Comparison of ENCODE assay signal across 9 cellular contexts in genomic region chr5:76256116-76256889, GRCh38.
DNase-seq lines count a peak whose midpoint lies in the region; ATAC-seq and TF ChIP-seq lines count a peak whose summit lies in the region.
"Had no signal": no experiment of that assay in that cellular context is flagged by ENCODE, and none has a peak within 500 bp of the region (broad histone marks: within the 10 kb centered on the region; RNA-seq: fewer than 3 reads in every experiment).

No MANE protein-coding gene starts in this region.

- TF ChIP-seq POLR2A in heart left ventricle (IDR thresholded peaks at IDR 0.05) (no peak), GM18505 (IDR thresholded peaks at IDR 0.05; ENCODE audit: borderline replicate concordance, extremely low read depth, insufficient read depth, insufficient read length) (no peak)

- no TSS peak for BruUV-seq in Caco-2 (replicated peaks; lab: Mats Ljungman, UMichigan)

- H3K27ac ChIP-seq in SK-N-MC (no peak overlapping the region), heart left ventricle (no peak overlapping the region)

- H3K9ac ChIP-seq in SK-N-MC (ENCODE audit: insufficient read length): no peak overlapping the region

- H3K4me3 ChIP-seq in Caco-2 (ENCODE audit: low read depth, low read length) (no peak overlapping the region), LNCaP clone FGC (ENCODE audit: low read depth, low read length) (no peak overlapping the region), SK-N-MC (no peak overlapping the region), heart left ventricle (no peak overlapping the region)

- peaks cover 12% of the 10 kb centered on the region for H3K27me3 Mint-ChIP-seq in Caco-2 (ENCODE audit: insufficient read depth, unreplicated experiment)
- H3K27me3 Mint-ChIP-seq in activated naive CD8-positive, alpha-beta T cell treated with anti-CD3 and anti-CD28 coated beads for 36 hours: peaks cover 16% of the 10 kb centered on the region

- WGBS in heart left ventricle, 4 donors: 20 to 23% (median 23%) methylated on average over 8 of the region's 8 CpGs

- DNase-seq in Caco-2 (peak; percentile 67 to 68), LNCaP clone FGC (ENCODE audit: low read depth) (peak; percentile 68), SK-N-MC (ENCODE audit: low read depth, low spot score) (peak; percentile 70), heart left ventricle (peak in 4 of 5 donors; percentile 48 to 57 (median 51)), renal cortical epithelial cell (ENCODE audit: low read depth) (peak; percentile 62)
- DNase-seq in activated naive CD8-positive, alpha-beta T cell treated with anti-CD3 and anti-CD28 coated beads for 36 hours: peak; percentile 43

- CTCF ChIA-PET in Caco-2 (lab: Charles Lee): interaction anchor here (0.6 to 1.4 kb wide), 5 partner anchors 8 to 521 kb away, joined by 3 to 5 read pairs (median 4); no protein-coding TSS in a partner anchor

- no peaks in the 10 kb centered on the region for H3K4me1 Mint-ChIP-seq in Caco-2 (ENCODE audit: low read depth, unreplicated experiment)
- H3K4me1 Mint-ChIP-seq in activated naive CD8-positive, alpha-beta T cell treated with anti-CD3 and anti-CD28 coated beads for 36 hours: no peaks in the 10 kb centered on the region

- H3K4me3 Mint-ChIP-seq in Caco-2 (ENCODE audit: unreplicated experiment): no peak overlapping the region
- no peak overlapping the region for H3K4me3 Mint-ChIP-seq in activated naive CD8-positive, alpha-beta T cell treated with anti-CD3 and anti-CD28 coated beads for 36 hours
- H3K4me3 Mint-ChIP-seq: activated naive CD4-positive, alpha-beta T cell treated with anti-CD3 and anti-CD28 coated beads, Interleukin-2, amount 50 U/mL, for 24 hours had no signal

- TF ChIP-seq CTCF in Caco-2 (IDR thresholded peaks at IDR 0.05; ENCODE audit: insufficient read depth in 1 of 2, low read depth in 1 of 2, low read length in 1 of 2, severe bottlenecking in 1 of 2, unreplicated experiment in 1 of 2): peak; percentile 71 to 73
- TF ChIP-seq CTCF in LNCaP clone FGC (IDR thresholded peaks at IDR 0.05; ENCODE audit: control insufficient read depth, extremely low read depth, insufficient read depth): peak; percentile 90
- peak; percentile 44 to 70 (median 60) for TF ChIP-seq CTCF in heart left ventricle (IDR thresholded peaks at IDR 0.05)

- POLR2A ChIA-PET in Caco-2 (lab: Charles Lee): no interaction called here

- ATAC-seq in GM21381 (IDR thresholded peaks at IDR 0.05; ENCODE audit: unreplicated experiment) (peak; percentile 85), heart left ventricle (peak; percentile 78 to 95 (median 94)), GM18505 (IDR thresholded peaks at IDR 0.05; ENCODE audit: unreplicated experiment) (no peak)

- H3K27ac Mint-ChIP-seq in Caco-2 (ENCODE audit: unreplicated experiment): no peak overlapping the region
- no peak overlapping the region for H3K27ac Mint-ChIP-seq in activated naive CD8-positive, alpha-beta T cell treated with anti-CD3 and anti-CD28 coated beads for 36 hours
- H3K27ac Mint-ChIP-seq: activated naive CD4-positive, alpha-beta T cell treated with anti-CD3 and anti-CD28 coated beads, Interleukin-2, amount 50 U/mL, for 24 hours had no signal

- H3K9me3 Mint-ChIP-seq in Caco-2 (ENCODE audit: unreplicated experiment): no peaks in the 10 kb centered on the region
- no peaks in the 10 kb centered on the region for H3K9me3 Mint-ChIP-seq in activated naive CD8-positive, alpha-beta T cell treated with anti-CD3 and anti-CD28 coated beads for 36 hours
- H3K9me3 Mint-ChIP-seq: activated naive CD4-positive, alpha-beta T cell treated with anti-CD3 and anti-CD28 coated beads, Interleukin-2, amount 50 U/mL, for 24 hours had no signal

- peaks cover 4% of the 10 kb centered on the region; the same call in 1 of the 2 replicates for H3K4me1 ChIP-seq in Caco-2
- H3K4me1 ChIP-seq in heart left ventricle: peaks cover 0 to 7% (median 3%) of the 10 kb centered on the region in 12 donors

- intact Hi-C loops in Caco-2 (cut with micrococcal nuclease; ENCODE audit: unreplicated experiment) (loop anchor here (1.0 to 10.0 kb wide), 7 partner anchors 82 to 521 kb away; no protein-coding TSS in a partner anchor), heart left ventricle (cut with DNase I) (loop anchor here in 9 of 10 donors (5.0 to 10.0 kb wide), 5 partner anchors 519 to 1332 kb away; partner anchors contain the start of genes ANKRD31 (in 1 of the 9) and GCNT4 (in 1 of the 9))

- H3K9me3 ChIP-seq in Caco-2 (no peaks in the 10 kb centered on the region), SK-N-MC (ENCODE audit: low read depth, low read length) (no peaks in the 10 kb centered on the region), heart left ventricle (no peaks in the 10 kb centered on the region)

- H3K36me3 ChIP-seq in Caco-2 (ENCODE audit: control insufficient read depth, insufficient read depth, low read length): no peaks in the 10 kb centered on the region
- no peaks in the 10 kb centered on the region for H3K36me3 ChIP-seq in SK-N-MC (ENCODE audit: insufficient read depth, low read length)
- no peaks in the 10 kb centered on the region for H3K36me3 ChIP-seq in heart left ventricle

- H3K36me3 Mint-ChIP-seq in Caco-2 (ENCODE audit: insufficient read depth, unreplicated experiment): no peaks in the 10 kb centered on the region
- H3K36me3 Mint-ChIP-seq in activated naive CD8-positive, alpha-beta T cell treated with anti-CD3 and anti-CD28 coated beads for 36 hours: no peaks in the 10 kb centered on the region
- H3K36me3 Mint-ChIP-seq: activated naive CD4-positive, alpha-beta T cell treated with anti-CD3 and anti-CD28 coated beads, Interleukin-2, amount 50 U/mL, for 24 hours had no signal

- H3K27me3 ChIP-seq in Caco-2 (replicated peaks; ENCODE audit: control insufficient read depth, insufficient read depth, low read length) (no peaks in the 10 kb centered on the region), heart left ventricle (peaks cover 0 to 19% (median 3%) of the 10 kb centered on the region in 9 donors)
